ENCODE assay signal across 13 cellular contexts in genomic region chr12:11969437-11970154, GRCh38.
DNase-seq lines count a peak whose midpoint lies in the region; ATAC-seq and TF ChIP-seq lines count a peak whose summit lies in the region.
"Had no signal": no experiment of that assay in that cellular context is flagged by ENCODE, and none has a peak within 500 bp of the region (broad histone marks: within the 10 kb centered on the region; RNA-seq: fewer than 3 reads in every experiment).

No MANE protein-coding gene starts in this region.

- CTCF ChIA-PET in HEK293T (lab: Yijun Ruan, JAX), result no interaction called here

- WGBS in smooth muscle cell (ENCODE audit: low lambda C conversion rate), result 72% methylated on average over 8 of the region's 8 CpGs

- no peak overlapping the region for H3K4me2 ChIP-seq in smooth muscle cell

- ATAC-seq in GM18498 (IDR thresholded peaks at IDR 0.05; ENCODE audit: unreplicated experiment) (peak; percentile 69), GM19463 (IDR thresholded peaks at IDR 0.05; ENCODE audit: unreplicated experiment) (peak; percentile 88), HG03045 (IDR thresholded peaks at IDR 0.05; ENCODE audit: unreplicated experiment) (peak; percentile 77), SK-N-SH treated with all-trans-retinoic acid at 6 μM for 48 hours (no peak)
- ATAC-seq: activated naive CD8-positive, alpha-beta T cell treated with anti-CD3 and anti-CD28 coated beads, Interleukin-2, amount 50 U/mL, for 24 hours had no signal

- POLR2A ChIA-PET in HEK293T (lab: Yijun Ruan, JAX), result no interaction called here

- DNase-seq in WERI-Rb-1 (peak; percentile 18), NCI-H226 (no peak), HEK293T (ENCODE audit: extremely low spot score) (no peak), smooth muscle cell (lab: John Stamatoyannopoulos, UW; ENCODE audit: unreplicated experiment) (no peak)
- DNase-seq: activated CD4-positive, alpha-beta T cell treated with anti-CD3 and anti-CD28 coated beads, Interleukin-2, amount 50 U/mL, for 4 hours; activated naive CD8-positive, alpha-beta T cell treated with anti-CD3 and anti-CD28 coated beads, Interleukin-2, amount 50 U/mL, for 24 hours; AML-193; dermis blood vessel endothelial cell; NCI-H510A treated with DMSO at 0.1 percent for 48 hours had no signal

- H3K9ac ChIP-seq in smooth muscle cell (ENCODE audit: low read depth), result no peak overlapping the region

- H3K79me2 ChIP-seq in smooth muscle cell (ENCODE audit: low read depth), result no peaks in the 10 kb centered on the region

- H2AFZ ChIP-seq in smooth muscle cell (ENCODE audit: low read depth), result no peak overlapping the region

- no peak overlapping the region for H3K27ac ChIP-seq in WERI-Rb-1
- H3K27ac ChIP-seq in smooth muscle cell (ENCODE audit: low read depth), result no peak overlapping the region

- no peaks in the 10 kb centered on the region for H3F3A ChIP-seq in smooth muscle cell (ENCODE audit: low read depth)

- no peaks in the 10 kb centered on the region for H4K20me1 ChIP-seq in smooth muscle cell (ENCODE audit: low read depth)

- no peaks in the 10 kb centered on the region for H3K36me3 ChIP-seq in WERI-Rb-1
- no peaks in the 10 kb centered on the region for H3K36me3 ChIP-seq in smooth muscle cell (ENCODE audit: low read depth)

- H3K27me3 ChIP-seq in WERI-Rb-1 (ENCODE audit: insufficient read depth, low read depth, severe bottlenecking) (no peaks in the 10 kb centered on the region), smooth muscle cell (ENCODE audit: low read depth) (no peaks in the 10 kb centered on the region)

- no peaks in the 10 kb centered on the region for H3K9me3 ChIP-seq in WERI-Rb-1 (ENCODE audit: severe bottlenecking)
- H3K9me3 ChIP-seq in smooth muscle cell (replicated peaks; ENCODE audit: low read depth), result no peaks in the 10 kb centered on the region

- no peak overlapping the region for H3K4me3 ChIP-seq in WERI-Rb-1 (ENCODE audit: low read depth, low read length)
- no peak overlapping the region for H3K4me3 ChIP-seq in smooth muscle cell

- no peak for TF ChIP-seq CTCF in WERI-Rb-1 (IDR thresholded peaks at IDR 0.05; ENCODE audit: low read depth, low read length)
- no peak for TF ChIP-seq CTCF in smooth muscle cell (IDR thresholded peaks at IDR 0.05; ENCODE audit: borderline replicate concordance, insufficient read depth, poor library complexity, severe bottlenecking)

- H3K4me1 ChIP-seq in smooth muscle cell (ENCODE audit: low read depth), result no peaks in the 10 kb centered on the region

TF ChIP-seq in HEK293T, 16 proteins besides CTCF, POLR2A, EP300 and RAD21:
- TF ChIP-seq ZNF384 (IDR thresholded peaks at IDR 0.05), result no peak
- TF ChIP-seq PKNOX1 (IDR thresholded peaks at IDR 0.05), result no peak
- no peak for TF ChIP-seq FOXK2 (IDR thresholded peaks at IDR 0.05)
- TF ChIP-seq CTBP1 (IDR thresholded peaks at IDR 0.05; ENCODE audit: borderline replicate concordance), result no peak
- no peak for TF ChIP-seq SUZ12 (IDR thresholded peaks at IDR 0.05)
- TF ChIP-seq TARDBP (IDR thresholded peaks at IDR 0.05), result no peak
- TF ChIP-seq FOXM1 (IDR thresholded peaks at IDR 0.05; ENCODE audit: borderline replicate concordance), result no peak
- no peak for TF ChIP-seq ELF4 (IDR thresholded peaks at IDR 0.05)
- no peak for TF ChIP-seq BHLHE40 (IDR thresholded peaks at IDR 0.05; ENCODE audit: borderline replicate concordance)
- no peak for TF ChIP-seq LEF1 (IDR thresholded peaks at IDR 0.05; ENCODE audit: borderline replicate concordance)
- TF ChIP-seq HDGF (IDR thresholded peaks at IDR 0.05; ENCODE audit: borderline replicate concordance), result no peak
- TF ChIP-seq L3MBTL2 (conservative IDR thresholded peaks at IDR 0.05), result no peak
- TF ChIP-seq FOXA1 (IDR thresholded peaks at IDR 0.05), result no peak
- no peak for TF ChIP-seq NFRKB (IDR thresholded peaks at IDR 0.05)
- TF ChIP-seq ARNT (IDR thresholded peaks at IDR 0.05), result no peak
- TF ChIP-seq SP1 (IDR thresholded peaks at IDR 0.05), result no peak

TF ChIP-seq in SK-N-SH treated with all-trans-retinoic acid at 6 μM for 48 hours, 23 proteins besides CTCF, POLR2A, EP300 and RAD21:
- TF ChIP-seq ARNTL (CRISPR knock-in tag; IDR thresholded peaks at IDR 0.05; ENCODE audit: borderline replicate concordance, low read depth), result no peak
- no peak for TF ChIP-seq ZFP30 (CRISPR knock-in tag; IDR thresholded peaks at IDR 0.05)
- TF ChIP-seq BACH2 (CRISPR knock-in tag; IDR thresholded peaks at IDR 0.05; ENCODE audit: borderline replicate concordance), result no peak
- TF ChIP-seq SNAI2 (CRISPR knock-in tag; IDR thresholded peaks at IDR 0.05), result no peak
- no peak for TF ChIP-seq OSR1 (CRISPR knock-in tag; IDR thresholded peaks at IDR 0.05)
- TF ChIP-seq ZC3H10 (CRISPR knock-in tag; IDR thresholded peaks at IDR 0.05), result no peak
- TF ChIP-seq PPARA (CRISPR knock-in tag; IDR thresholded peaks at IDR 0.05; ENCODE audit: borderline replicate concordance), result no peak
- no peak for TF ChIP-seq ZNF8 (CRISPR knock-in tag; IDR thresholded peaks at IDR 0.05)
- TF ChIP-seq RARB (CRISPR knock-in tag; IDR thresholded peaks at IDR 0.05), result no peak
- no peak for TF ChIP-seq GLIS3 (CRISPR knock-in tag; IDR thresholded peaks at IDR 0.05)
